In the genomic region with DNA sequence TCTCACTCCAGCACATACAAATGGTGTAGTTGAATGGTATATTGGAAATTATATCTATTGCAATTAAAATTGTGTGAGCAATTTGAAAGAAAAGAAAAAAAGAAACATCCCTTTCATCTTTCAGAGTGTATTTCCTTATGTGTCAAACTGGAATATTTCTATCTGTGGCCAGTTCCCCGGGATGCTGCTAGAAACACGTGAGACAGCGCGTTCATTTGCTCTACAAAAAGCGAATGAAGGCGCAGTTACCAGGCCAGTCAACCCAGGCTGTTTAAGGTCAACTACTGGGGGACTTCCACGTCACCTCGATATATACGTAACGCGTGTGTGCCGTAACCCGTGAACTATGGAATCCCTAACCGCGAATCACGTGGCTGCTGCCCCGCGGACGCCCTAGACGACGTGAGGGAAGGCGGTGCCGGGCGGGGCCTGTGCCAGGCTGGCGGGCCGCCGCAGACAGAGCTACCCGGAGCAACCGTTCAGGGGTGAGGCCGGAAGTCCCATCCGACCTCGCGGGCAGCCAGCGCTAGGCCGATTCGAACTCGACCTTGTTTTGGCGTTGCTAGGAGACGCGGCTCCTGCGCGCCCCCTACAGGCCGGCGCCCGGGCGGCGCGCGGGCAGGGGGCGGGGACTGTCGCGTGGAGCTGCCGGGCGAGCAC, we compare ENCODE assay signal across 8 cellular contexts. TPM values are rescaled to one million over a fixed set of nuclear protein-coding genes. Genes with fewer than 3 reads are reported as not detected.
DNase-seq lines count a peak whose midpoint lies in the region; ATAC-seq and TF ChIP-seq lines count a peak whose summit lies in the region.

No MANE protein-coding gene starts in this region.

- TF ChIP-seq RAD21 in SK-N-SH (IDR thresholded peaks at IDR 0.05; ENCODE audit: low read length), result no peak

- TF ChIP-seq CTCF in HFF-Myc (IDR thresholded peaks at IDR 0.05; ENCODE audit: low read depth, low read length, missing control alignments) (peak; percentile 68), SK-N-SH (IDR thresholded peaks at IDR 0.05) (peak; percentile 89), ovary (IDR thresholded peaks at IDR 0.05) (peak; percentile 61 to 96 (median 94)), thyroid gland (IDR thresholded peaks at IDR 0.05) (peak; percentile 38 to 99 (median 94))

- TF ChIP-seq EP300 in SK-N-SH (IDR thresholded peaks at IDR 0.05; ENCODE audit: borderline replicate concordance in 1 of 2, low read depth in 1 of 2, low read length in 1 of 2) (no peak; a peak in 1 of 4 replicates), ovary (IDR thresholded peaks at IDR 0.05) (no peak)

- no peaks in the 10 kb centered on the region for H3K9me3 ChIP-seq in SK-N-SH
- H3K9me3 ChIP-seq in ovary, result no peaks in the 10 kb centered on the region
- H3K9me3 ChIP-seq in thyroid gland, result no peaks in the 10 kb centered on the region

- peak overlapping the region; percentile 84 for H3K4me3 ChIP-seq in HFF-Myc (replicated peaks; ENCODE audit: low read depth, low read length)
- peak overlapping the region; percentile 92 to 93 for H3K4me3 ChIP-seq in SK-N-SH (ENCODE audit: low read depth in 2 of 2, low read length in 1 of 2)
- H3K4me3 ChIP-seq in ovary, result peak overlapping the region; percentile 81
- H3K4me3 ChIP-seq in thyroid gland (replicated peaks in 1 of 3), result peak overlapping the region; percentile 63 to 94 (median 81)

- intact Hi-C loops in Right ventricle myocardium inferior (cut with DNase I) (loop anchor here (2.0 to 5.0 kb wide), 7 partner anchors 42 to 576 kb away; no protein-coding TSS in a partner anchor), ovary (cut with DNase I) (loop anchor here in 1 of 4 donors (10.0 kb wide), 1 partner anchor 578 kb away; no protein-coding TSS in a partner anchor), thyroid gland (cut with DNase I) (no loop called here)

- DNase-seq in GM04503 (ENCODE audit: low read depth) (peak; percentile 68), HFF-Myc (ENCODE audit: extremely low read depth, low read depth) (peak; percentile 59), MV-4-11 (lab: John Stamatoyannopoulos, UW) (peak; percentile 98), SK-N-SH (peak; percentile 96), Right ventricle myocardium inferior (ENCODE audit: missing footprints) (peak; percentile 96), ovary (peak; percentile 79 to 94 (median 89)), thyroid gland (peak; percentile 92)
- DNase-seq in activated naive CD4-positive, alpha-beta T cell treated with anti-CD3 and anti-CD28 coated beads, Interleukin-2, amount 50 U/mL, for 72 hours (ENCODE audit: low spot score in 2 of 2), result peak; percentile 97 to 98

- H3K4me2 ChIP-seq in SK-N-SH, result peak overlapping the region; percentile 73

- H3F3A ChIP-seq in SK-N-SH (replicated peaks; ENCODE audit: insufficient read depth), result no peaks in the 10 kb centered on the region

- no peaks in the 10 kb centered on the region for H3K9me3 Mint-ChIP-seq in activated naive CD4-positive, alpha-beta T cell treated with anti-CD3 and anti-CD28 coated beads, Interleukin-2, amount 50 U/mL, for 72 hours

- H3K4me1 ChIP-seq in SK-N-SH (ENCODE audit: control insufficient read depth in 1 of 2, insufficient read depth in 2 of 2, low read depth in 1 of 2, low read length in 1 of 2) (peaks cover 12 to 13% of the 10 kb centered on the region in 2 experiments; a peak in 3 of 4 replicates), ovary (ENCODE audit: insufficient read depth) (no peaks in the 10 kb centered on the region), thyroid gland (peaks cover 0 to 9% of the 10 kb centered on the region in 2 donors)

- H3K27me3 ChIP-seq in SK-N-SH (ENCODE audit: insufficient read depth) (no peaks in the 10 kb centered on the region), ovary (no peaks in the 10 kb centered on the region), thyroid gland (no peaks in the 10 kb centered on the region)

- H3K27ac Mint-ChIP-seq in activated naive CD4-positive, alpha-beta T cell treated with anti-CD3 and anti-CD28 coated beads, Interleukin-2, amount 50 U/mL, for 72 hours, result peak overlapping the region; percentile 89 to 97

- no peaks in the 10 kb centered on the region for H4K20me1 ChIP-seq in SK-N-SH (ENCODE audit: insufficient read depth)

- no peak for TF ChIP-seq POLR2A in ovary (IDR thresholded peaks at IDR 0.05)
- TF ChIP-seq POLR2A in thyroid gland (IDR thresholded peaks at IDR 0.05), result peak in 1 of 2 donors; percentile 46

- peak; percentile 89 to 90 for ATAC-seq in activated naive CD4-positive, alpha-beta T cell treated with anti-CD3 and anti-CD28 coated beads, Interleukin-2, amount 50 U/mL, for 72 hours
- ATAC-seq in Right ventricle myocardium inferior, result peak; percentile 92

- peak overlapping the region; percentile 72 to 86 for H3K27ac ChIP-seq in SK-N-SH (ENCODE audit: low read depth in 2 of 2, low read length in 1 of 2)
- peak overlapping the region; percentile 60 to 77 for H3K27ac ChIP-seq in ovary
- peak overlapping the region; percentile 88 to 93 (median 88) for H3K27ac ChIP-seq in thyroid gland

- 51% methylated on average over 14 of the region's 54 CpGs for WGBS in SK-N-SH (ENCODE audit: low lambda C conversion rate)
- 2 to 4% (median 2%) methylated on average over 35 to 54 of the region's 54 CpGs for WGBS in ovary, 3 donors
- WGBS in thyroid gland, 2 donors, result 6 to 15% methylated on average over 13 to 32 of the region's 54 CpGs

- CTCF ChIA-PET in SK-N-SH (lab: Yijun Ruan, JAX), result interaction anchor here (0.6 to 4.3 kb wide), 73 partner anchors 11 to 1164 kb away, joined by 3 to 71 read pairs (median 4); a partner anchor contains a TSS

- H3K79me2 ChIP-seq in SK-N-SH (ENCODE audit: insufficient read depth), result peaks cover 38% of the 10 kb centered on the region

- H3K9ac ChIP-seq in SK-N-SH, result peak overlapping the region; percentile 92

- H2AFZ ChIP-seq in SK-N-SH (ENCODE audit: low read depth), result peak overlapping the region; percentile 96

- POLR2A ChIA-PET in SK-N-SH (lab: Yijun Ruan, JAX), result interaction anchor here (0.6 kb wide), 1 partner anchor 188 kb away, joined by 3 read pairs; no protein-coding TSS in a partner anchor

- H3K9me2 ChIP-seq in SK-N-SH, result no peaks in the 10 kb centered on the region

- peaks cover 0 to 13% of the 10 kb centered on the region in 2 donors for H3K36me3 Mint-ChIP-seq in activated naive CD4-positive, alpha-beta T cell treated with anti-CD3 and anti-CD28 coated beads, Interleukin-2, amount 50 U/mL, for 72 hours

- H3K36me3 ChIP-seq in SK-N-SH (replicated peaks in 1 of 2; ENCODE audit: control insufficient read depth in 1 of 2, insufficient read depth in 2 of 2, low read length in 1 of 2), result peaks cover 0 to 7% of the 10 kb centered on the region in 2 experiments
- no peaks in the 10 kb centered on the region for H3K36me3 ChIP-seq in ovary
- H3K36me3 ChIP-seq in thyroid gland, result no peaks in the 10 kb centered on the region

TF ChIP-seq in SK-N-SH, 30 proteins besides CTCF, POLR2A, EP300 and RAD21 (continues in another document):
- peak; percentile 14; the same call in 1 of the 2 replicates for TF ChIP-seq RXRA (IDR thresholded peaks at IDR 0.05; ENCODE audit: borderline replicate concordance, low read depth)
- TF ChIP-seq, protein P1, sequence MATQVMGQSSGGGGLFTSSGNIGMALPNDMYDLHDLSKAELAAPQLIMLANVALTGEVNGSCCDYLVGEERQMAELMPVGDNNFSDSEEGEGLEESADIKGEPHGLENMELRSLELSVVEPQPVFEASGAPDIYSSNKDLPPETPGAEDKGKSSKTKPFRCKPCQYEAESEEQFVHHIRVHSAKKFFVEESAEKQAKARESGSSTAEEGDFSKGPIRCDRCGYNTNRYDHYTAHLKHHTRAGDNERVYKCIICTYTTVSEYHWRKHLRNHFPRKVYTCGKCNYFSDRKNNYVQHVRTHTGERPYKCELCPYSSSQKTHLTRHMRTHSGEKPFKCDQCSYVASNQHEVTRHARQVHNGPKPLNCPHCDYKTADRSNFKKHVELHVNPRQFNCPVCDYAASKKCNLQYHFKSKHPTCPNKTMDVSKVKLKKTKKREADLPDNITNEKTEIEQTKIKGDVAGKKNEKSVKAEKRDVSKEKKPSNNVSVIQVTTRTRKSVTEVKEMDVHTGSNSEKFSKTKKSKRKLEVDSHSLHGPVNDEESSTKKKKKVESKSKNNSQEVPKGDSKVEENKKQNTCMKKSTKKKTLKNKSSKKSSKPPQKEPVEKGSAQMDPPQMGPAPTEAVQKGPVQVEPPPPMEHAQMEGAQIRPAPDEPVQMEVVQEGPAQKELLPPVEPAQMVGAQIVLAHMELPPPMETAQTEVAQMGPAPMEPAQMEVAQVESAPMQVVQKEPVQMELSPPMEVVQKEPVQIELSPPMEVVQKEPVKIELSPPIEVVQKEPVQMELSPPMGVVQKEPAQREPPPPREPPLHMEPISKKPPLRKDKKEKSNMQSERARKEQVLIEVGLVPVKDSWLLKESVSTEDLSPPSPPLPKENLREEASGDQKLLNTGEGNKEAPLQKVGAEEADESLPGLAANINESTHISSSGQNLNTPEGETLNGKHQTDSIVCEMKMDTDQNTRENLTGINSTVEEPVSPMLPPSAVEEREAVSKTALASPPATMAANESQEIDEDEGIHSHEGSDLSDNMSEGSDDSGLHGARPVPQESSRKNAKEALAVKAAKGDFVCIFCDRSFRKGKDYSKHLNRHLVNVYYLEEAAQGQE (IDR thresholded peaks at IDR 0.05; ENCODE audit: low read depth, low read length), result no peak
- TF ChIP-seq FOXM1 (IDR thresholded peaks at IDR 0.05; ENCODE audit: low read depth), result no peak; the same call in 1 of the 2 replicates
- TF ChIP-seq, protein P2, sequence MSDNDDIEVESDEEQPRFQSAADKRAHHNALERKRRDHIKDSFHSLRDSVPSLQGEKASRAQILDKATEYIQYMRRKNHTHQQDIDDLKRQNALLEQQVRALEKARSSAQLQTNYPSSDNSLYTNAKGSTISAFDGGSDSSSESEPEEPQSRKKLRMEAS (IDR thresholded peaks at IDR 0.05; ENCODE audit: low read depth), result peak; percentile 83
- TF ChIP-seq SIN3A (IDR thresholded peaks at IDR 0.05; ENCODE audit: borderline replicate concordance, low read depth, low read length), result peak; percentile 92; the same call in 1 of the 2 replicates
- no peak for TF ChIP-seq TEAD4 (IDR thresholded peaks at IDR 0.05; ENCODE audit: borderline replicate concordance, insufficient read depth)
- peak; percentile 52 for TF ChIP-seq SMC3 (IDR thresholded peaks at IDR 0.05; ENCODE audit: low read depth, low read length)
- peak; percentile 51; the same call in 1 of the 2 replicates for TF ChIP-seq RCOR1 (IDR thresholded peaks at IDR 0.05; ENCODE audit: low read length)
- peak; percentile 97 for TF ChIP-seq MXI1 (IDR thresholded peaks at IDR 0.05; ENCODE audit: low read depth, low read length)
- TF ChIP-seq TAF1 (IDR thresholded peaks at IDR 0.05; ENCODE audit: borderline replicate concordance, low read depth, low read length), result peak; percentile 52; the same call in 1 of the 2 replicates

RNA-seq across cellular contexts. Expression of a gene that starts 1.1 kb away (rescaled TPM):
- polyA plus RNA-seq in SK-N-SH (2012; rRNA removed) (5.5 and 6.5 TPM in 2 replicates), ovary (10 to 100 TPM; 17.1 to 22.3 TPM)
- polyA plus RNA-seq in SK-N-SH (2012; cell fraction: cytosol; rRNA removed), result 8.7 and 12.4 TPM in 2 replicates
- 3.1 and 3.3 TPM in 2 replicates for polyA plus RNA-seq in SK-N-SH (2012; cell fraction: nucleus; rRNA removed)
- 10 to 100 TPM in 1 of 2 donors, 1 to 10 TPM in 1; 7.9 to 11.0 TPM for total RNA-seq in activated naive CD4-positive, alpha-beta T cell treated with anti-CD3 and anti-CD28 coated beads, Interleukin-2, amount 50 U/mL, for 72 hours
- total RNA-seq in Right ventricle myocardium inferior (10.1 TPM), ovary (10 to 100 TPM in 3 of 7 donors, 1 to 10 TPM in 4; 4.6 to 32.2 (median 9.5) TPM), thyroid gland (10 to 100 TPM; 30.6 to 87.6 (median 43.4) TPM)

Comparison
In these comparisons a context has a peak if more than half of its experiments do, and no peak if none do; other contexts are left out.
1. Peak in every context shown above with its lines: DNase-seq, ATAC-seq, H3K4me3 ChIP-seq and H3K27ac ChIP-seq.